In the genomic region with DNA sequence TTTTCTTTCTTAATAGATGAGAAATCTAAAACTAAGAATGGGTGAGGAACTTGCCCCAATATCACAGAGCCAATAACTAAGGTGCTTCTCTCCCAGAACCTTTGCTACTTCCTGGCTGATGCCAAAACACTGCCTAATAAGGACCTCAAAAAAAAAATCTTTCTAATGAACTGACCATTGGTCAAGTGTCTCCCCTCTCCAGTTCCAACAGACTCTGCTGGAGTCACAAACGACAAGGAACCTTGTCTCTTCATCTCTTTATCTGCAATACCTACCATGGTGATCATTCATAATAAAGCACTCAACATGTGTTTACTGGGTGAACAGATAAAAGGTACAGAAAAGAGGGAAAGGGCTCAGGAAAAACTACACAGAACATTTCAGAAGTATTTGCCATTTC, we compare ENCODE assay signal across 19 cellular contexts.
A peak's percentile ranks its signal among the peaks of the same experiment; 100 is the strongest.
DNase-seq lines count a peak whose midpoint lies in the region; ATAC-seq and TF ChIP-seq lines count a peak whose summit lies in the region.
"Had no signal": no experiment of that assay in that cellular context is flagged by ENCODE, and none has a peak within 500 bp of the region (broad histone marks: within the 10 kb centered on the region; RNA-seq: fewer than 3 reads in every experiment).

No MANE protein-coding gene starts in this region.

- H3K4me3 ChIP-seq in Panc1 (ENCODE audit: low read depth in 2 of 2, low read length in 2 of 2), result no peak overlapping the region
- H3K4me3 ChIP-seq in lower lobe of right lung, result no peak overlapping the region
- H3K4me3 ChIP-seq: BLaER1 had no signal

- DNase-seq in Panc1 (ENCODE audit: low read depth, low spot score) (no peak), cerebellar cortex (ENCODE audit: low spot score) (peak; percentile 78), nephron progenitor cell (no peak), left colon (no peak), lower lobe of right lung (no peak), posterior vena cava (ENCODE audit: low spot score) (no peak)
- DNase-seq: ACHN; CD4-positive, alpha-beta memory T cell; DMS153; DMS79; GF-D8; GOT3; H7; HFFc6 had no signal

- H3K9me3 ChIP-seq in Panc1 (ENCODE audit: control insufficient read depth, insufficient read depth, low read depth, low read length), result no peaks in the 10 kb centered on the region
- H3K9me3 ChIP-seq in lower lobe of right lung, result no peaks in the 10 kb centered on the region

- in situ Hi-C loops in Panc1 (cut with HindIII; ENCODE audit: low pct_unique_long_range_greater_than_20kb, low sequenced_read_pairs), result no loop called here

- H3K4me1 ChIP-seq in Panc1 (ENCODE audit: control insufficient read depth, insufficient read depth, low read length) (peaks cover 4% of the 10 kb centered on the region), lower lobe of right lung (peaks cover 4% of the 10 kb centered on the region)
- H3K4me1 ChIP-seq: BLaER1 had no signal

- POLR2A ChIA-PET in Panc1 (lab: Charles Lee), result no interaction called here

- H3K4me3 Mint-ChIP-seq in nephron progenitor cell, result no peak overlapping the region
- H3K4me3 Mint-ChIP-seq: CD14-positive monocyte; CD4-positive, alpha-beta memory T cell; HFFc6 had no signal

- H3K27me3 ChIP-seq in Panc1 (ENCODE audit: control insufficient read depth, insufficient read depth, low read length) (no peaks in the 10 kb centered on the region), lower lobe of right lung (ENCODE audit: low read depth) (no peaks in the 10 kb centered on the region)
- H3K27me3 ChIP-seq: BLaER1 had no signal

- H3K36me3 Mint-ChIP-seq in nephron progenitor cell (ENCODE audit: low read depth), result peaks cover 4% of the 10 kb centered on the region
- H3K36me3 Mint-ChIP-seq: CD14-positive monocyte had no signal

- H3K27ac Mint-ChIP-seq in nephron progenitor cell, result peak overlapping the region; percentile 29
- H3K27ac Mint-ChIP-seq: CD14-positive monocyte; CD4-positive, alpha-beta memory T cell; HFFc6 had no signal

- peak overlapping the region; percentile 85 for H3K27ac ChIP-seq in Panc1 (ENCODE audit: low read length)
- no peak overlapping the region for H3K27ac ChIP-seq in lower lobe of right lung
- H3K27ac ChIP-seq: BLaER1 had no signal

- BruUV-seq in Panc1 (replicated peaks; lab: Mats Ljungman, UMichigan), result no TSS peak

- CTCF ChIA-PET in Panc1 (lab: Charles Lee), result no interaction called here

- ATAC-seq in Panc1 (no peak), left colon (no peak), lower lobe of right lung (no peak), HG02973 (IDR thresholded peaks at IDR 0.05; ENCODE audit: unreplicated experiment) (no peak)
- ATAC-seq: HCT116, HepG2 had no signal

- H3K36me3 ChIP-seq in Panc1 (ENCODE audit: control insufficient read depth, insufficient read depth, low read length), result no peaks in the 10 kb centered on the region
- H3K36me3 ChIP-seq in lower lobe of right lung, result no peaks in the 10 kb centered on the region
- H3K36me3 ChIP-seq: BLaER1 had no signal

- intact Hi-C loops in Panc1 (cut with micrococcal nuclease; ENCODE audit: unreplicated experiment), result no loop called here
- intact Hi-C loops in left colon (cut with DNase I, micrococcal nuclease), result no loop called here
- intact Hi-C loops in lower lobe of right lung (cut with DNase I), result no loop called here
- intact Hi-C loops in posterior vena cava (cut with DNase I), result no loop called here

- H3K27me3 Mint-ChIP-seq in nephron progenitor cell (ENCODE audit: low read depth, poor library complexity), result peaks cover 8% of the 10 kb centered on the region
- H3K27me3 Mint-ChIP-seq: CD4-positive, alpha-beta memory T cell had no signal

- peaks cover 8% of the 10 kb centered on the region for H3K9me3 Mint-ChIP-seq in nephron progenitor cell
- H3K9me3 Mint-ChIP-seq: HFFc6 had no signal

- H3K4me1 Mint-ChIP-seq in nephron progenitor cell, result peaks cover 16% of the 10 kb centered on the region

- TF ChIP-seq CTCF in Panc1 (IDR thresholded peaks at IDR 0.05) (no peak), nephron progenitor cell (IDR thresholded peaks at IDR 0.05) (no peak), lower lobe of right lung (IDR thresholded peaks at IDR 0.05) (no peak)
